In the genomic region with DNA sequence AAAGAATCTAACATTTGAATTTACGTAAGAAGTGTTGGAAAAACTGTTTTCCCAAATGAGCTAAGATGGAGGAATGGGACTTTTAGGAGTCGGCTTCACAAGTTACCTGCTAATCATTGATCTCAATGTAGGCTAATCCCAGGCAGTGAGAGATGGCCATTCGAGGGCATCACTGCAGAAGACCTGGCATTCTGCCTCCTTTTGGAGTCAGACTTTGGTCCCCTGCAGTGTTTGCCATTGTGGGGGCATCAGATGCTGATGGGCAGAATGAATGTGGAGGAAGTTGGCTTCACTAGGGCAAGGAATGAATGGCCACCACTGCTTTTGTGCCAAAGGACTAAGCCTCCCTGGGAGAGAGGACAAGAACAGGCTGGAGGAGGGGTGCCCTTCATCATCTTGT, we compare ENCODE assay signal across 16 cellular contexts. TPM values are rescaled to one million over a fixed set of nuclear protein-coding genes. Genes with fewer than 3 reads are reported as not detected.
DNase-seq lines count a peak whose midpoint lies in the region; ATAC-seq and TF ChIP-seq lines count a peak whose summit lies in the region.
"Had no signal": no experiment of that assay in that cellular context is flagged by ENCODE, and none has a peak within 500 bp of the region (broad histone marks: within the 10 kb centered on the region; RNA-seq: fewer than 3 reads in every experiment).

No MANE protein-coding gene starts in this region.

- in situ Hi-C loops in G401 (cut with HindIII; ENCODE audit: low sequenced_read_pairs): no loop called here

- TF ChIP-seq CTCF in WTC11 (IDR thresholded peaks at IDR 0.05): no peak

- CTCF ChIA-PET in WTC11 (lab: Charles Lee): interaction anchor here (0.6 to 2.5 kb wide), 5 partner anchors 10 to 977 kb away, joined by 3 to 17 read pairs (median 5); no protein-coding TSS in a partner anchor
- CTCF ChIA-PET in activated CD4-positive, alpha-beta T cell treated with anti-CD3 and anti-CD28 coated beads, Interleukin-2, amount 10 ng/mL, durations not matched to agents 7 days and 5 days (lab: Charles Lee): interaction anchor here (3.5 kb wide), 1 partner anchor 12 kb away, joined by 15 read pairs; no protein-coding TSS in a partner anchor

- no peaks in the 10 kb centered on the region; the same call in 1 of the 2 replicates for H3K27me3 Mint-ChIP-seq in WTC11 (ENCODE audit: low read depth)
- peaks cover 20% of the 10 kb centered on the region for H3K27me3 Mint-ChIP-seq in activated CD4-positive, alpha-beta T cell treated with anti-CD3 and anti-CD28 coated beads, Interleukin-2, amount 10 ng/mL, durations not matched to agents 7 days and 5 days

- POLR2A ChIA-PET in WTC11 (lab: Charles Lee): no interaction called here
- POLR2A ChIA-PET in activated CD4-positive, alpha-beta T cell treated with anti-CD3 and anti-CD28 coated beads, Interleukin-2, amount 10 ng/mL, durations not matched to agents 7 days and 5 days (lab: Charles Lee): no interaction called here

- DNase-seq in Ammon's horn (ENCODE audit: low spot score): peak; percentile 16
- peak; percentile 29 for DNase-seq in G401 (ENCODE audit: low spot score)
- DNase-seq in WTC11 (ENCODE audit: low spot score): no peak
- DNase-seq in globus pallidus (ENCODE audit: low spot score): peak; percentile 24
- no peak for DNase-seq in iPS-NIHi11 (ENCODE audit: low spot score)
- no peak for DNase-seq in activated CD4-positive, alpha-beta T cell treated with anti-CD3 and anti-CD28 coated beads, Interleukin-2, amount 10 ng/mL, durations not matched to agents 7 days and 5 days
- no peak for DNase-seq in NOMO-1 treated with dmso at 0.1 percent for 144 hours (lab: John Stamatoyannopoulos, UW; ENCODE audit: unreplicated experiment)
- DNase-seq in NCI-H1105 (lab: John Stamatoyannopoulos, UW): no peak
- DNase-seq: BE2C; CD8-positive, alpha-beta T cell; COR-L47; DMS153; DMS79 treated with DMSO at 0.1 percent for 48 hours; EL; GDM1 had no signal

- no peak overlapping the region for H3K27ac Mint-ChIP-seq in WTC11
- H3K27ac Mint-ChIP-seq in activated CD4-positive, alpha-beta T cell treated with anti-CD3 and anti-CD28 coated beads, Interleukin-2, amount 10 ng/mL, durations not matched to agents 7 days and 5 days: no peak overlapping the region
- H3K27ac Mint-ChIP-seq: CD8-positive, alpha-beta T cell had no signal

- H3K36me3 Mint-ChIP-seq in WTC11: no peaks in the 10 kb centered on the region
- no peaks in the 10 kb centered on the region for H3K36me3 Mint-ChIP-seq in activated CD4-positive, alpha-beta T cell treated with anti-CD3 and anti-CD28 coated beads, Interleukin-2, amount 10 ng/mL, durations not matched to agents 7 days and 5 days (ENCODE audit: low read depth)
- H3K36me3 Mint-ChIP-seq: CD8-positive, alpha-beta T cell had no signal

- H3K9me3 Mint-ChIP-seq in WTC11: peaks cover 4% of the 10 kb centered on the region; the same call in 1 of the 2 replicates
- no peaks in the 10 kb centered on the region for H3K9me3 Mint-ChIP-seq in activated CD4-positive, alpha-beta T cell treated with anti-CD3 and anti-CD28 coated beads, Interleukin-2, amount 10 ng/mL, durations not matched to agents 7 days and 5 days
- H3K9me3 Mint-ChIP-seq: CD8-positive, alpha-beta T cell had no signal

- peak overlapping the region; percentile 9; the same call in 1 of the 2 replicates for H3K4me3 Mint-ChIP-seq in WTC11
- no peak overlapping the region for H3K4me3 Mint-ChIP-seq in activated CD4-positive, alpha-beta T cell treated with anti-CD3 and anti-CD28 coated beads, Interleukin-2, amount 10 ng/mL, durations not matched to agents 7 days and 5 days
- H3K4me3 Mint-ChIP-seq: CD8-positive, alpha-beta T cell had no signal

- no peak for ATAC-seq in WTC11
- ATAC-seq: CD8-positive, alpha-beta T cell; K562 had no signal

- peaks cover 37% of the 10 kb centered on the region for H3K4me1 Mint-ChIP-seq in WTC11
- H3K4me1 Mint-ChIP-seq in activated CD4-positive, alpha-beta T cell treated with anti-CD3 and anti-CD28 coated beads, Interleukin-2, amount 10 ng/mL, durations not matched to agents 7 days and 5 days: peaks cover 6% of the 10 kb centered on the region

TF ChIP-seq in WTC11, 78 proteins besides CTCF, POLR2A, EP300 and RAD21:
- TF ChIP-seq GRHL2 (CRISPR knock-in tag; IDR thresholded peaks at IDR 0.05; ENCODE audit: insufficient replicate concordance, severe bottlenecking) (no peak), RORB (CRISPR knock-in tag; IDR thresholded peaks at IDR 0.05) (no peak), NFE2L1 (CRISPR knock-in tag; IDR thresholded peaks at IDR 0.05) (no peak), ZNF423 (CRISPR knock-in tag; IDR thresholded peaks at IDR 0.05) (no peak), ESRRA (CRISPR knock-in tag; IDR thresholded peaks at IDR 0.05; ENCODE audit: borderline replicate concordance) (no peak), RELA (CRISPR knock-in tag; IDR thresholded peaks at IDR 0.05; ENCODE audit: borderline replicate concordance) (no peak), ZNF416 (CRISPR knock-in tag; IDR thresholded peaks at IDR 0.05) (no peak), ETV6 (CRISPR knock-in tag; IDR thresholded peaks at IDR 0.05) (no peak), SOX15 (CRISPR knock-in tag; IDR thresholded peaks at IDR 0.05) (no peak), PRRX2 (CRISPR knock-in tag; IDR thresholded peaks at IDR 0.05) (no peak), ZNF232 (CRISPR knock-in tag; IDR thresholded peaks at IDR 0.05) (no peak), MXD4 (CRISPR knock-in tag; IDR thresholded peaks at IDR 0.05; ENCODE audit: borderline replicate concordance) (no peak)
- TF ChIP-seq, protein P1, sequence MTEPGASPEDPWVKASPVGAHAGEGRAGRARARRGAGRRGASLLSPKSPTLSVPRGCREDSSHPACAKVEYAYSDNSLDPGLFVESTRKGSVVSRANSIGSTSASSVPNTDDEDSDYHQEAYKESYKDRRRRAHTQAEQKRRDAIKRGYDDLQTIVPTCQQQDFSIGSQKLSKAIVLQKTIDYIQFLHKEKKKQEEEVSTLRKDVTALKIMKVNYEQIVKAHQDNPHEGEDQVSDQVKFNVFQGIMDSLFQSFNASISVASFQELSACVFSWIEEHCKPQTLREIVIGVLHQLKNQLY (CRISPR knock-in tag; IDR thresholded peaks at IDR 0.05): no peak
- TF ChIP-seq, protein P2, sequence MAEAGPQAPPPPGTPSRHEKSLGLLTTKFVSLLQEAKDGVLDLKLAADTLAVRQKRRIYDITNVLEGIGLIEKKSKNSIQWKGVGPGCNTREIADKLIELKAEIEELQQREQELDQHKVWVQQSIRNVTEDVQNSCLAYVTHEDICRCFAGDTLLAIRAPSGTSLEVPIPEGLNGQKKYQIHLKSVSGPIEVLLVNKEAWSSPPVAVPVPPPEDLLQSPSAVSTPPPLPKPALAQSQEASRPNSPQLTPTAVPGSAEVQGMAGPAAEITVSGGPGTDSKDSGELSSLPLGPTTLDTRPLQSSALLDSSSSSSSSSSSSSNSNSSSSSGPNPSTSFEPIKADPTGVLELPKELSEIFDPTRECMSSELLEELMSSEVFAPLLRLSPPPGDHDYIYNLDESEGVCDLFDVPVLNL (CRISPR knock-in tag; IDR thresholded peaks at IDR 0.05; ENCODE audit: borderline replicate concordance, low read depth): no peak
- TF ChIP-seq, protein P3, sequence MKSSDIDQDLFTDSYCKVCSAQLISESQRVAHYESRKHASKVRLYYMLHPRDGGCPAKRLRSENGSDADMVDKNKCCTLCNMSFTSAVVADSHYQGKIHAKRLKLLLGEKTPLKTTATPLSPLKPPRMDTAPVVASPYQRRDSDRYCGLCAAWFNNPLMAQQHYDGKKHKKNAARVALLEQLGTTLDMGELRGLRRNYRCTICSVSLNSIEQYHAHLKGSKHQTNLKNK (CRISPR knock-in tag; IDR thresholded peaks at IDR 0.05): no peak
- TF ChIP-seq, protein P4, sequence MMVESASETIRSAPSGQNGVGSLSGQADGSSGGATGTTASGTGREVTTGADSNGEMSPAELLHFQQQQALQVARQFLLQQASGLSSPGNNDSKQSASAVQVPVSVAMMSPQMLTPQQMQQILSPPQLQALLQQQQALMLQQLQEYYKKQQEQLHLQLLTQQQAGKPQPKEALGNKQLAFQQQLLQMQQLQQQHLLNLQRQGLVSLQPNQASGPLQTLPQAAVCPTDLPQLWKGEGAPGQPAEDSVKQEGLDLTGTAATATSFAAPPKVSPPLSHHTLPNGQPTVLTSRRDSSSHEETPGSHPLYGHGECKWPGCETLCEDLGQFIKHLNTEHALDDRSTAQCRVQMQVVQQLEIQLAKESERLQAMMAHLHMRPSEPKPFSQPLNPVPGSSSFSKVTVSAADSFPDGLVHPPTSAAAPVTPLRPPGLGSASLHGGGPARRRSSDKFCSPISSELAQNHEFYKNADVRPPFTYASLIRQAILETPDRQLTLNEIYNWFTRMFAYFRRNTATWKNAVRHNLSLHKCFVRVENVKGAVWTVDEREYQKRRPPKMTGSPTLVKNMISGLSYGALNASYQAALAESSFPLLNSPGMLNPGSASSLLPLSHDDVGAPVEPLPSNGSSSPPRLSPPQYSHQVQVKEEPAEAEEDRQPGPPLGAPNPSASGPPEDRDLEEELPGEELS (CRISPR knock-in tag; IDR thresholded peaks at IDR 0.05): no peak
- TF ChIP-seq, protein P5, sequence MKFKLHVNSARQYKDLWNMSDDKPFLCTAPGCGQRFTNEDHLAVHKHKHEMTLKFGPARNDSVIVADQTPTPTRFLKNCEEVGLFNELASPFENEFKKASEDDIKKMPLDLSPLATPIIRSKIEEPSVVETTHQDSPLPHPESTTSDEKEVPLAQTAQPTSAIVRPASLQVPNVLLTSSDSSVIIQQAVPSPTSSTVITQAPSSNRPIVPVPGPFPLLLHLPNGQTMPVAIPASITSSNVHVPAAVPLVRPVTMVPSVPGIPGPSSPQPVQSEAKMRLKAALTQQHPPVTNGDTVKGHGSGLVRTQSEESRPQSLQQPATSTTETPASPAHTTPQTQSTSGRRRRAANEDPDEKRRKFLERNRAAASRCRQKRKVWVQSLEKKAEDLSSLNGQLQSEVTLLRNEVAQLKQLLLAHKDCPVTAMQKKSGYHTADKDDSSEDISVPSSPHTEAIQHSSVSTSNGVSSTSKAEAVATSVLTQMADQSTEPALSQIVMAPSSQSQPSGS (CRISPR knock-in tag; IDR thresholded peaks at IDR 0.05; ENCODE audit: borderline replicate concordance, low read depth): no peak

RNA-seq across cellular contexts. Expression of a gene that starts 55.7 kb away (rescaled TPM):
- not detected in 2 replicates for total RNA-seq in G401 (2014; rRNA removed; shearing (Covaris generic))
- total RNA-seq in WTC11 (2021): not detected in 3 replicates
- not detected for total RNA-seq in activated CD4-positive, alpha-beta T cell treated with anti-CD3 and anti-CD28 coated beads, Interleukin-2, amount 10 ng/mL, durations not matched to agents 7 days and 5 days
- total RNA-seq: CD8-positive, alpha-beta T cell; K562 had no signal

Comparison
In these comparisons a context has a peak if more than half of its experiments do, and no peak if none do; other contexts are left out.
1. DNase-seq: peak in Ammon's horn (single experiment), G401 (single experiment) and globus pallidus (single experiment); none in WTC11 (single experiment), iPS-NIHi11 (single experiment), activated CD4-positive, alpha-beta T cell treated with anti-CD3 and anti-CD28 coated beads, Interleukin-2, amount 10 ng/mL, durations not matched to agents 7 days and 5 days (single experiment), NOMO-1 treated with dmso at 0.1 percent for 144 hours (single experiment) and NCI-H1105 (single experiment).